ENCODE assay signal across 13 cellular contexts in the genomic region with DNA sequence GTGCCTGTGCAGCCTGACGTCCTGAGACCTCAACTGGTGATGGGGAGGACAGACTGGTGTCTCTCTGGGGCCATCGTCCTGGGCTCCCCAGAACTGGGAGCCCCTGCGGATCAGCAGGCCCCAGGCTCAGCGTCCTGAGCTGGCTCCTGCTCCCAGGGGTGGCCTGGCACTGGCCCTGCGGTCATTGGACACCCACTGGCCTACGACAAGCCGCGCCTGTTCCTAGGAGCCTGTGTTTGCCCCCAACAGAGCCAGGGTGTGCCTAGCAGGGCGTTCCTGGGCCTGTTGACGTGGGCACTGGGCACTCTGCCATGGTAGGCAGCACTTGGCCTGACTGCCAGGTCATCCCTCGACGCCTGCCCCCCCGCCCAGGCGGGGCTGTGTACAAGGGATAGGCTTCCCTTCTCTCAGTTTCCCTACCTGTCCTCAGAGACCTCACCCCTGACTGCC. TPM values are rescaled to one million over a fixed set of nuclear protein-coding genes. Genes with fewer than 3 reads are reported as not detected.
DNase-seq lines count a peak whose midpoint lies in the region; ATAC-seq, FAIRE-seq and TF ChIP-seq lines count a peak whose summit lies in the region.
"Had no signal": no experiment of that assay in that cellular context is flagged by ENCODE, and none has a peak within 500 bp of the region (broad histone marks: within the 10 kb centered on the region; RNA-seq: fewer than 3 reads in every experiment).

No MANE protein-coding gene starts in this region.

- no peaks in the 10 kb centered on the region for H3K4me1 Mint-ChIP-seq in T-cell

- no peaks in the 10 kb centered on the region for H3K9me3 ChIP-seq in BLaER1 treated with 17β-estradiol and CSF1 and Interleukin-3, amounts not matched to agents 10 nM and 100 nM (replicated peaks in 1 of 11)
- H3K9me3 ChIP-seq in heart left ventricle (no peaks in the 10 kb centered on the region), pancreas (no peaks in the 10 kb centered on the region)

- H3K4me1 ChIP-seq in BLaER1 treated with 17β-estradiol and CSF1 and Interleukin-3, amounts not matched to agents 10 nM and 100 nM, result peaks cover 18 to 37% (median 31%) of the 10 kb centered on the region in 10 experiments; a peak in 19 of 20 replicates
- H3K4me1 ChIP-seq in heart left ventricle (peaks cover 0 to 85% (median 56%) of the 10 kb centered on the region in 12 donors), pancreas (no peaks in the 10 kb centered on the region)

- FAIRE-seq in pancreas (lab: Jason Lieb, UNC), result no peak

- H3K4me3 ChIP-seq in BLaER1 treated with 17β-estradiol and CSF1 and Interleukin-3, amounts not matched to agents 10 nM and 100 nM, result no peak overlapping the region
- H3K4me3 ChIP-seq in heart left ventricle (no peak overlapping the region), pancreas (no peak overlapping the region)
- H3K4me3 ChIP-seq: SK-N-MC had no signal

- intact Hi-C loops in heart left ventricle (cut with DNase I) (no loop called here), pancreas (cut with DNase I) (no loop called here)

- no peaks in the 10 kb centered on the region for H3K27me3 Mint-ChIP-seq in T-cell

- ATAC-seq in heart left ventricle, result peak; percentile 68 to 82 (median 76)
- ATAC-seq in pancreas, result peak; percentile 46 to 66 (median 54)
- ATAC-seq in HG03378 (IDR thresholded peaks at IDR 0.05; ENCODE audit: unreplicated experiment), result no peak
- ATAC-seq in T-cell (replicated peaks in 1 of 4), result no peak

- no peak for TF ChIP-seq CTCF in RWPE1 (conservative IDR thresholded peaks at IDR 0.05; ENCODE audit: low read depth)
- no peak for TF ChIP-seq CTCF in heart left ventricle (IDR thresholded peaks at IDR 0.05)
- no peak for TF ChIP-seq CTCF in pancreas (IDR thresholded peaks at IDR 0.05)

- TF ChIP-seq POLR2A in heart left ventricle (IDR thresholded peaks at IDR 0.05), result peak; percentile 25 to 63

- H3K27ac Mint-ChIP-seq in T-cell, result no peak overlapping the region

- H3K27ac ChIP-seq in BLaER1 treated with 17β-estradiol and CSF1 and Interleukin-3, amounts not matched to agents 10 nM and 100 nM, result peak overlapping the region in 2 of 11 experiments; percentile 58 to 60; a peak in 1 of 22 replicates
- peak overlapping the region; percentile 99 for H3K27ac ChIP-seq in RWPE1
- H3K27ac ChIP-seq in heart left ventricle, result peak overlapping the region; percentile 65 to 95 (median 88)
- H3K27ac ChIP-seq in pancreas, result no peak overlapping the region
- H3K27ac ChIP-seq: SK-N-MC had no signal

- 54 to 62% (median 57%) methylated on average over 6 to 14 of the region's 14 CpGs; no CpG with 5 or more reads in 1 of the 4 donors for WGBS in heart left ventricle, 4 donors
- 70 to 72% methylated on average over 14 of the region's 14 CpGs for WGBS in pancreas, 2 donors

- peak overlapping the region in 2 of 11 experiments; percentile 4 to 30; a peak in 1 of 22 replicates for H3K9ac ChIP-seq in BLaER1 treated with 17β-estradiol and CSF1 and Interleukin-3, amounts not matched to agents 10 nM and 100 nM

- DNase-seq in RWPE1 (ENCODE audit: low spot score), result peak; percentile 76
- DNase-seq in heart left ventricle, result peak; percentile 86 to 96 (median 90)
- DNase-seq in pancreas, result peak in 1 of 6 donors; percentile 68
- no peak for DNase-seq in NCI-H1092 (lab: John Stamatoyannopoulos, UW)
- DNase-seq in AG20443 (ENCODE audit: low spot score), result no peak
- no peak for DNase-seq in T-cell
- DNase-seq: activated CD4-positive, CD25-positive, alpha-beta regulatory T cell; effector CD8-positive, alpha-beta T cell; GF-D8; NCI-H524 treated with DMSO at 0.1 percent for 48 hours had no signal

- H3K36me3 Mint-ChIP-seq in T-cell, result no peaks in the 10 kb centered on the region

- H3K27me3 ChIP-seq in BLaER1 treated with 17β-estradiol and CSF1 and Interleukin-3, amounts not matched to agents 10 nM and 100 nM, result no peaks in the 10 kb centered on the region
- H3K27me3 ChIP-seq in heart left ventricle, result no peaks in the 10 kb centered on the region
- no peaks in the 10 kb centered on the region for H3K27me3 ChIP-seq in pancreas

- no peaks in the 10 kb centered on the region for H3K36me3 ChIP-seq in BLaER1 treated with 17β-estradiol and CSF1 and Interleukin-3, amounts not matched to agents 10 nM and 100 nM
- H3K36me3 ChIP-seq in heart left ventricle (peaks cover 0 to 3% (median 0%) of the 10 kb centered on the region in 9 donors), pancreas (no peaks in the 10 kb centered on the region)

- no peaks in the 10 kb centered on the region for H3K9me3 Mint-ChIP-seq in T-cell

- peak overlapping the region; percentile 31 to 80 (median 62); a peak in 19 of 22 replicates for H3K4me2 ChIP-seq in BLaER1 treated with 17β-estradiol and CSF1 and Interleukin-3, amounts not matched to agents 10 nM and 100 nM

- POLR2A ChIA-PET in RWPE1 (lab: Yijun Ruan, JAX; ENCODE audit: low non-redundant PET), result interaction anchor here (1.2 kb wide), 1 partner anchor 10 kb away, joined by 3 read pairs; no protein-coding TSS in a partner anchor
- POLR2A ChIA-PET in T-cell (lab: Charles Lee), result no interaction called here

- H3K4me3 Mint-ChIP-seq in T-cell, result no peak overlapping the region

- H4K20me1 ChIP-seq in BLaER1 treated with 17β-estradiol and CSF1 and Interleukin-3, amounts not matched to agents 10 nM and 100 nM, result peaks cover 0 to 22% (median 0%) of the 10 kb centered on the region in 11 experiments; a peak in 2 of 22 replicates

- CTCF ChIA-PET in RWPE1 (lab: Yijun Ruan, JAX), result interaction anchor here (0.7 to 2.0 kb wide), 4 partner anchors 9 to 473 kb away, joined by 4 to 8 read pairs (median 6); a partner anchor contains a TSS
- CTCF ChIA-PET in T-cell (lab: Charles Lee), result no interaction called here

RNA-seq across cellular contexts. Expression of a gene that starts 8.4 kb away (rescaled TPM):
- total RNA-seq in heart left ventricle (100 to 1,000 TPM in 8 of 9 donors, 10 to 100 TPM in 1; 78.9 to 247 (median 160) TPM), pancreas (1 to 10 TPM; 3.5 to 6.4 (median 5.0) TPM), T-cell (1 to 10 TPM; 2.4 to 5.7 (median 3.5) TPM)
- polyA plus RNA-seq in heart left ventricle (100 to 1,000 TPM in 1 of 2 donors, 10 to 100 TPM in 1; 64.7 to 258 TPM), pancreas (1 to 10 TPM; 6.7 to 6.8 TPM)

RNA-seq across cellular contexts. Expression of a gene that starts 20.6 kb away (rescaled TPM):
- 100 to 1,000 TPM in 2 of 9 donors, 10 to 100 TPM in 7; 41.0 to 203 (median 53.9) TPM for total RNA-seq in heart left ventricle
- polyA plus RNA-seq in heart left ventricle, result 100 to 1,000 TPM; 126 to 191 TPM
- 10 to 100 TPM; 29.1 to 54.6 (median 38.8) TPM for total RNA-seq in pancreas
- 100 to 1,000 TPM in 1 of 2 donors, 10 to 100 TPM in 1; 76.3 to 136 TPM for polyA plus RNA-seq in pancreas
- 10 to 100 TPM; 62.3 to 93.5 (median 79.5) TPM for total RNA-seq in T-cell

RNA-seq across cellular contexts. Expression of a gene that starts 43.0 kb away (rescaled TPM):
- 10 to 100 TPM; 26.0 to 58.9 (median 28.8) TPM for total RNA-seq in heart left ventricle
- polyA plus RNA-seq in heart left ventricle, result 10 to 100 TPM; 27.3 to 32.5 TPM
- total RNA-seq in pancreas, result 10 to 100 TPM; 20.4 to 41.1 (median 23.0) TPM
- polyA plus RNA-seq in pancreas, result 10 to 100 TPM; 79.5 to 80.8 TPM
- 100 to 1,000 TPM in 2 of 5 donors, 10 to 100 TPM in 3; 72.7 to 128 (median 83.7) TPM for total RNA-seq in T-cell

Comparison
In these comparisons a context has a peak if more than half of its experiments do, and no peak if none do; other contexts are left out.
1. H3K27ac ChIP-seq: peak in RWPE1 (single experiment) and heart left ventricle (12 of 12); none in pancreas (0 of 4).
2. DNase-seq: peak in RWPE1 (single experiment) and heart left ventricle (5 of 5); none in NCI-H1092 (single experiment), AG20443 (single experiment) and T-cell (0 of 34).
3. ATAC-seq: peak in heart left ventricle (4 of 4) and pancreas (4 of 4); none in HG03378 (single experiment) and T-cell (0 of 4).
4. RNA of a gene that starts 8.4 kb away (total RNA-seq): 78.9 to 247 TPM in heart left ventricle; 3.5 to 6.4 TPM in pancreas and 2.4 to 5.7 TPM in T-cell; every median in the first group is over 10 times any median in the second.